ENCODE assay signal across 8 cellular contexts in the genomic region with DNA sequence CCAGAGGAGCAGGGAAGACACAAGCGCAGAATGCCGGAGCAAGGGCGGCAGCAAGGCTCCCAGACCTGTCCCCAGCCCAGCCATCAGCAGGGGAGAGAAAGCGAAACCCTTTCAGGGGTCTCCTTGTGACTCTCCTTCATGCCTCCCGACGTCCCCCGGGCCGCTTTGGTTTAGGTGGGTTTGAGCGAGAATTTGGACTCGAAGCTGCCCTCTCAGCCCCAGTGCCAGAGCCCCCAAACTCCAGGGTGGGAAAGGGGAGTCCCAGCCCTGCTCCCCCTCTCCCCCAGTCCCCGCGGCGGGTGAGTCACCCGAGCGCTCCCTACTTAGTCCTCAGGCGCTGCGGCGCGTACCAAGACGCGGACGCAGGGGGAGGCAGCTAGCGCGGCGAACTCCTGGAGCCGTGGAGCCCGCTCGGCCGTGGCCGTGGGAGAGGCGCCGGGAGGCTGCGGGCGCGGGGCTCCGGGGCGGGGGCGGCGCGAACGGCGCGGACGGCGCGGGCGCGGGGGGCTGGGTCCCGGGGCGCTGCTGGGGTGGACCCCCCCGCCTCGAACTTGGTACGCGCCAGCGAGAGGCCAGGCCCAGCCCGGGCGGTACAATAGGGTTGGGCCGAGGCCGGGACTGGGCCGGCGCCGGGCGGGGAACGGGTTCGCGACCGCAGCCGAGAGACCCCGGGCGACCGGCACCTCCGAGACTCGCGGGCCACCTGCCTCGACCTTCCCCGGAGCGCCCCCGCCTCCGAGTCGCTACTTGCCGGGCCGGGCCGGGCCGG. TPM values are rescaled to one million over a fixed set of nuclear protein-coding genes. Genes with fewer than 3 reads are reported as not detected.
DNase-seq lines count a peak whose midpoint lies in the region; TF ChIP-seq lines count a peak whose summit lies in the region.

A gene (plus strand): TSS at position 601 of the 769 bp plus-strand sequence. CDS start 258 bp downstream, outside the sequence.

- in situ Hi-C loops in G401 (cut with HindIII; ENCODE audit: low sequenced_read_pairs): no loop called here
- in situ Hi-C loops in HAP-1 (cut with MboI; ENCODE audit: low sequenced_read_pairs): no loop called here

- H3K27ac ChIP-seq in right atrium auricular region (peak within 1 kb of the TSS; percentile 98 to 100), uterus (peak within 1 kb of the TSS; percentile 100)

- intact Hi-C loops in uterus (cut with DNase I; ENCODE audit: low total_unique reads): loop anchor here (10.0 kb wide), 1 partner anchor 129 kb away; no protein-coding TSS in a partner anchor

- H3K36me3 ChIP-seq in HAP-1 (replicated peaks) (peaks cover 5% of the 10 kb centered on the region), right atrium auricular region (no peaks in the 10 kb centered on the region), uterus (no peaks in the 10 kb centered on the region)

- DNase-seq in G401 (ENCODE audit: low spot score): peak; percentile 82
- DNase-seq in HAP-1 (ENCODE audit: low spot score in 2 of 2): peak; percentile 58 to 86
- DNase-seq in NAMALWA (ENCODE audit: low spot score): peak; percentile 82
- peak; percentile 70 to 88 (median 81) for DNase-seq in T-helper 2 cell
- DNase-seq in amniotic stem cell (lab: John Stamatoyannopoulos, UW): peak; percentile 82
- DNase-seq in right atrium auricular region (ENCODE audit: low spot score): peak; percentile 88
- peak; percentile 88 for DNase-seq in putamen (ENCODE audit: low spot score)
- DNase-seq in uterus: peak; percentile 86 to 91

- H3K4me1 ChIP-seq in HAP-1 (peaks cover 28% of the 10 kb centered on the region), right atrium auricular region (peaks cover 0 to 65% of the 10 kb centered on the region in 2 donors), uterus (peaks cover 9 to 42% of the 10 kb centered on the region in 2 donors)

- H3K9me3 ChIP-seq in HAP-1: no peaks in the 10 kb centered on the region
- H3K9me3 ChIP-seq in right atrium auricular region: no peaks in the 10 kb centered on the region
- no peaks in the 10 kb centered on the region for H3K9me3 ChIP-seq in uterus

- H3K27me3 ChIP-seq in HAP-1 (ENCODE audit: low read depth) (no peaks in the 10 kb centered on the region), right atrium auricular region (no peaks in the 10 kb centered on the region), uterus (no peaks in the 10 kb centered on the region)

- no peak for TF ChIP-seq CTCF in right atrium auricular region (IDR thresholded peaks at IDR 0.05)
- TF ChIP-seq CTCF in uterus (IDR thresholded peaks at IDR 0.05): peak in 1 of 4 experiments; percentile 16

- peak within 1 kb of the TSS; percentile 92 for H3K4me3 ChIP-seq in HAP-1
- peak within 1 kb of the TSS; percentile 89 to 99 for H3K4me3 ChIP-seq in right atrium auricular region
- peak within 1 kb of the TSS; percentile 63 to 99 for H3K4me3 ChIP-seq in uterus

- TF ChIP-seq POLR2A in uterus (IDR thresholded peaks at IDR 0.05): peak; percentile 65 to 88

RNA-seq across cellular contexts. Expression of the gene that starts here (rescaled TPM):
- 117 and 127 TPM in 2 replicates for total RNA-seq in G401 (2014; rRNA removed; shearing (Covaris generic))
- total RNA-seq in right atrium auricular region (100 to 1,000 TPM; 353 to 356 TPM), uterus (100 to 1,000 TPM in 1 of 4 donors, 10 to 100 TPM in 3; 53.5 to 115 (median 77.3) TPM)

Comparison
In these comparisons a context has a peak if more than half of its experiments do, and no peak if none do; other contexts are left out.
1. Peak in every context shown above with its lines: DNase-seq, H3K4me3 ChIP-seq and H3K27ac ChIP-seq.